Comparison of ENCODE assay signal across 22 cellular contexts in the genomic region with DNA sequence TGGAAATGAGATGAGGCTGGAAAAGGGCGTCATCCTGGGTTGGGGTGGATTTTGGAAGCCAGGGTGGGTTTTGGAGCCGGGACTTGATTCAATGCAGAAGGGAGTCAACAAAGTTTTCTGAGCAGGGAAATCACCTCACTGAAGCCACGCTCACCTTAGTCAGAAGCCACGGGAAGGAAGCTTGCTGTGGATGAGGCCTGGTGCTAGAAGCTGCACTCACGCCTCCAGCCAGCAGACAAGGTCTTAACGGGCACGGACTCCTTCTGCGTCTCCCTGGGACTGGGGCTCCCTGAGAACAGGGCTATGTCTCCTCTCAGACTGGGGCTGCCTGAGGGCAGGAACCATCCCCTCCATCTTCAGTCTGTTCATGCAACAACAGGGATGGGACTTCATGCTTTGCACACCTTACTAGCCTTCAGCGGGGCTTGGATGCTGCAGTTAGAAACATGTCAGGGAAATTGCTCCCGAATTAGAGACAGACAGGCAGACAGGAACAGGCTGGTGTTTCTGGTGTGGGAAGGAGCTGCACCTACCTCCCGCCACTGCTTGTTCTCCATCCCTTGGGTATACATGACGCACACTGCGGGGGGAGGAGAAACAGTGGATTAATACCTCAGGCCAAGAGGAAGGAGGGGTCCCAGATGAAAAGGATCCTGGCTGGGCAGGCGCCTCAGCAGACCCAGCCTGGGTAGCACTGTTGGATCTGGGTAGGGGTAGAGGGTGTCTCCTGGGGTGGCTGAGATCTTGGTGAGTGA. TPM values are rescaled to one million over a fixed set of nuclear protein-coding genes. Genes with fewer than 3 reads are reported as not detected.
DNase-seq lines count a peak whose midpoint lies in the region; FAIRE-seq and TF ChIP-seq lines count a peak whose summit lies in the region.
"Had no signal": no experiment of that assay in that cellular context is flagged by ENCODE, and none has a peak within 500 bp of the region (broad histone marks: within the 10 kb centered on the region; RNA-seq: fewer than 3 reads in every experiment).

No MANE protein-coding gene starts in this region.

- H3K4ac ChIP-seq in mesenchymal stem cell (ENCODE audit: low read depth in 1 of 2, low read length in 2 of 2), result peak overlapping the region in 1 of 2 experiments; percentile 49

- no peak overlapping the region for H2BK120ac ChIP-seq in mesenchymal stem cell (ENCODE audit: low read depth, low read length)

- H3K27me3 ChIP-seq in BLaER1, result no peaks in the 10 kb centered on the region
- no peaks in the 10 kb centered on the region for H3K27me3 ChIP-seq in astrocyte (ENCODE audit: insufficient read depth, low read length)
- H3K27me3 ChIP-seq in mesenchymal stem cell (ENCODE audit: control insufficient read depth in 1 of 2, insufficient read depth in 1 of 2, low read length in 2 of 2), result peaks cover 0 to 73% of the 10 kb centered on the region in 2 experiments

- TF ChIP-seq CTCF in astrocyte (IDR thresholded peaks at IDR 0.05; ENCODE audit: insufficient read depth, low read depth, low read length), result no peak

- H4K8ac ChIP-seq in mesenchymal stem cell (ENCODE audit: low read length), result peak overlapping the region; percentile 54

- H3K14ac ChIP-seq in mesenchymal stem cell (ENCODE audit: low read length in 2 of 2), result peak overlapping the region in 1 of 2 experiments; percentile 85

- H3K4me2 ChIP-seq in BLaER1, result peak overlapping the region; percentile 59
- no peak overlapping the region for H3K4me2 ChIP-seq in astrocyte (ENCODE audit: low read length)
- no peak overlapping the region for H3K4me2 ChIP-seq in mesenchymal stem cell (ENCODE audit: low read length, poor library complexity, severe bottlenecking)

- 94% methylated on average over 14 of the region's 14 CpGs for WGBS in mesenchymal stem cell

- H3K9me3 Mint-ChIP-seq in astrocyte (ENCODE audit: unreplicated experiment), result no peaks in the 10 kb centered on the region

- H4K91ac ChIP-seq in mesenchymal stem cell (ENCODE audit: low read length), result peak overlapping the region; percentile 77

- DNase-seq in COLO829 (ENCODE audit: low spot score), result peak; percentile 95
- DNase-seq in astrocyte (ENCODE audit: low read depth), result no peak
- DNase-seq in mesenchymal stem cell, result no peak
- no peak for DNase-seq in mesenteric fat pad (ENCODE audit: low spot score)
- no peak for DNase-seq in NOMO-1 (lab: John Stamatoyannopoulos, UW; ENCODE audit: unreplicated experiment in 2 of 2)
- no peak for DNase-seq in NAMALWA (ENCODE audit: low spot score)
- no peak for DNase-seq in SW 1271 (lab: John Stamatoyannopoulos, UW)
- DNase-seq: activated effector memory CD4-positive, alpha-beta T cell treated with Interleukin-2 at 50 U/mL for 16 hours; anterior cingulate cortex; foreskin melanocyte; left colon; MV-4-11; NCI-H446 treated with DMSO at 0.1 percent for 48 hours; SHP77; stimulated activated CD4-positive, alpha-beta T cell treated with anti-CD3 and anti-CD28 coated beads, Interleukin-4, amount 100 ng/mL, for 4 hours; substantia nigra; T-helper 1 cell had no signal

- H3K27ac ChIP-seq in BLaER1 (no peak overlapping the region), astrocyte (ENCODE audit: low read depth, low read length) (no peak overlapping the region), mesenchymal stem cell (ENCODE audit: low read length, poor library complexity, severe bottlenecking) (no peak overlapping the region)

- peak overlapping the region; percentile 73 for H3K27ac Mint-ChIP-seq in astrocyte (ENCODE audit: unreplicated experiment)
- H3K27ac Mint-ChIP-seq: endodermal cell had no signal

- H3K4me3 ChIP-seq in BLaER1 (no peak overlapping the region), astrocyte (ENCODE audit: insufficient read depth, low read depth, low read length) (no peak overlapping the region), mesenchymal stem cell (ENCODE audit: insufficient read depth in 1 of 2, low read depth in 1 of 2, low read length in 2 of 2) (no peak overlapping the region)

- H3K23ac ChIP-seq in mesenchymal stem cell (ENCODE audit: low read length in 2 of 2), result no peak overlapping the region

- peak overlapping the region; percentile 2 to 11 for H2BK12ac ChIP-seq in mesenchymal stem cell (ENCODE audit: low read length in 2 of 2)

- H3K9ac ChIP-seq in BLaER1 (no peak overlapping the region), astrocyte (ENCODE audit: low read length) (no peak overlapping the region), mesenchymal stem cell (ENCODE audit: low read length) (no peak overlapping the region)

- H3K4me1 Mint-ChIP-seq in astrocyte (ENCODE audit: low read depth, unreplicated experiment), result peaks cover 23% of the 10 kb centered on the region

- H3K9me3 ChIP-seq in BLaER1, result no peaks in the 10 kb centered on the region
- H3K9me3 ChIP-seq in astrocyte (ENCODE audit: insufficient read depth, low read depth, low read length), result no peaks in the 10 kb centered on the region
- no peaks in the 10 kb centered on the region for H3K9me3 ChIP-seq in mesenchymal stem cell (ENCODE audit: control insufficient read depth, low read length)

- no peaks in the 10 kb centered on the region for H3K79me1 ChIP-seq in mesenchymal stem cell (replicated peaks; ENCODE audit: low read length, poor library complexity, severe bottlenecking)

- H3K4me1 ChIP-seq in BLaER1 (peaks cover 51% of the 10 kb centered on the region), astrocyte (ENCODE audit: insufficient read depth, low read length) (peaks cover 11% of the 10 kb centered on the region), mesenchymal stem cell (ENCODE audit: control insufficient read depth, insufficient read depth, low read depth, low read length) (peaks cover 11% of the 10 kb centered on the region)

- H3K79me2 ChIP-seq in astrocyte (ENCODE audit: insufficient read depth, low read length), result no peaks in the 10 kb centered on the region

- H2AFZ ChIP-seq in astrocyte (ENCODE audit: low read depth, low read length) (no peak overlapping the region), mesenchymal stem cell (ENCODE audit: low read depth, low read length) (no peak overlapping the region)

- H2BK15ac ChIP-seq in mesenchymal stem cell (ENCODE audit: low read depth, poor library complexity, severe bottlenecking), result peak overlapping the region; percentile 38

- H3K36me3 ChIP-seq in BLaER1, result no peaks in the 10 kb centered on the region
- H3K36me3 ChIP-seq in astrocyte (ENCODE audit: insufficient read depth, low read length), result no peaks in the 10 kb centered on the region
- no peaks in the 10 kb centered on the region for H3K36me3 ChIP-seq in mesenchymal stem cell (ENCODE audit: control insufficient read depth in 1 of 2, insufficient read depth in 2 of 2, low read depth in 1 of 2, low read length in 2 of 2)

- peak overlapping the region; percentile 10 to 86 for H3K18ac ChIP-seq in mesenchymal stem cell (ENCODE audit: low read depth in 1 of 2, low read length in 2 of 2)

- H2AK5ac ChIP-seq in mesenchymal stem cell (ENCODE audit: low read length, severe bottlenecking), result peak overlapping the region; percentile 13

- H3K4me3 Mint-ChIP-seq in astrocyte (ENCODE audit: unreplicated experiment), result no peak overlapping the region
- H3K4me3 Mint-ChIP-seq: endodermal cell had no signal

- FAIRE-seq in astrocyte (lab: Jason Lieb, UNC), result no peak
- FAIRE-seq: colon had no signal

- peaks cover 4% of the 10 kb centered on the region for H3K36me3 Mint-ChIP-seq in astrocyte (ENCODE audit: low read depth, unreplicated experiment)

- H4K20me1 ChIP-seq in BLaER1 (no peaks in the 10 kb centered on the region), astrocyte (ENCODE audit: insufficient read depth, low read length) (no peaks in the 10 kb centered on the region)

- no peak overlapping the region for H2BK5ac ChIP-seq in mesenchymal stem cell (ENCODE audit: low read depth, low read length, poor library complexity, severe bottlenecking)

- H3K27me3 Mint-ChIP-seq in astrocyte (ENCODE audit: low read depth, unreplicated experiment), result peaks cover 11% of the 10 kb centered on the region

RNA-seq across cellular contexts. Expression of gene CPNE5, which starts 17.5 kb away (rescaled TPM):
- 0.11 and 0.29 TPM in 2 replicates for total RNA-seq in astrocyte
- 0.12 TPM for polyA plus RNA-seq in mesenchymal stem cell (2013, experiment 1 of 2)
- polyA plus RNA-seq in mesenchymal stem cell (2013, experiment 2 of 2), result 0.14 TPM
- total RNA-seq in mesenteric fat pad, result 2.8 TPM
- total RNA-seq: H4, osteocyte had no signal

RNA-seq across cellular contexts. Expression of gene PPIL1, which starts 52.8 kb away (rescaled TPM):
- total RNA-seq in astrocyte (34.7 and 36.6 TPM in 2 replicates), mesenteric fat pad (21.2 TPM)
- 33.0 TPM for polyA plus RNA-seq in mesenchymal stem cell (2013, experiment 1 of 2)
- polyA plus RNA-seq in mesenchymal stem cell (2013, experiment 2 of 2), result 34.8 TPM
